8 cellular contexts compared by ENCODE assay signal in genomic region chr2:189751080-189751658, GRCh38. TPM values are rescaled to one million over a fixed set of nuclear protein-coding genes. Genes with fewer than 3 reads are reported as not detected.
DNase-seq lines count a peak whose midpoint lies in the region; ATAC-seq, FAIRE-seq and TF ChIP-seq lines count a peak whose summit lies in the region.

No MANE protein-coding gene starts in this region.

- ATAC-seq in HG02763 (IDR thresholded peaks at IDR 0.05; ENCODE audit: unreplicated experiment) (peak; percentile 54), Panc1 (peak; percentile 87), HG03469 (IDR thresholded peaks at IDR 0.05; ENCODE audit: unreplicated experiment) (no peak)

- no peaks in the 10 kb centered on the region for H3K27me3 ChIP-seq in Panc1 (ENCODE audit: control insufficient read depth, insufficient read depth, low read length)

- intact Hi-C loops in Panc1 (cut with micrococcal nuclease; ENCODE audit: unreplicated experiment), result loop anchor here (5.0 kb wide), 1 partner anchor 321 kb away; no protein-coding TSS in a partner anchor

- in situ Hi-C loops in Panc1 (cut with HindIII; ENCODE audit: low pct_unique_long_range_greater_than_20kb, low sequenced_read_pairs) (no loop called here), astrocyte of the spinal cord (cut with HindIII; ENCODE audit: low sequenced_read_pairs) (no loop called here)

- H3K9me3 ChIP-seq in Panc1 (ENCODE audit: control insufficient read depth, insufficient read depth, low read depth, low read length), result no peaks in the 10 kb centered on the region

- peak; percentile 82 for TF ChIP-seq CTCF in D721Med (IDR thresholded peaks at IDR 0.05; ENCODE audit: insufficient read depth, missing control alignments)
- TF ChIP-seq CTCF in Panc1 (IDR thresholded peaks at IDR 0.05), result peak; percentile 81
- peak; percentile 77 for TF ChIP-seq CTCF in astrocyte of the spinal cord (IDR thresholded peaks at IDR 0.05; ENCODE audit: low read depth, low read length)

- DNase-seq in 8988T, result peak; percentile 18
- DNase-seq in D721Med (ENCODE audit: insufficient read length, low spot score), result peak; percentile 25
- DNase-seq in Panc1 (ENCODE audit: low read depth, low spot score), result no peak
- peak; percentile 23 for DNase-seq in astrocyte of the spinal cord (ENCODE audit: low read depth, low spot score)
- peak; percentile 55 for DNase-seq in left kidney (ENCODE audit: low read depth, low spot score)
- peak; percentile 56 for DNase-seq in superior temporal gyrus (ENCODE audit: extremely low spot score)

- FAIRE-seq in D721Med (lab: Jason Lieb, UNC), result peak; percentile 87

- CTCF ChIA-PET in Panc1 (lab: Charles Lee), result interaction anchor here (0.5 kb wide), 1 partner anchor 9 kb away, joined by 3 read pairs; no protein-coding TSS in a partner anchor

- H3K4me3 ChIP-seq in Panc1 (ENCODE audit: low read depth in 2 of 2, low read length in 2 of 2) (no peak overlapping the region), astrocyte of the spinal cord (ENCODE audit: low read depth, low read length) (no peak overlapping the region)

- BruUV-seq in Panc1 (replicated peaks; lab: Mats Ljungman, UMichigan), result no TSS peak

- H3K36me3 ChIP-seq in Panc1 (ENCODE audit: control insufficient read depth, insufficient read depth, low read length), result 0 out of 2 replicates have a peak, but pooled peaks cover 2% of the 10 kb centered on the region

- POLR2A ChIA-PET in Panc1 (lab: Charles Lee), result interaction anchor here (0.7 kb wide), 1 partner anchor 48 kb away, joined by 3 read pairs; no protein-coding TSS in a partner anchor

- H3K4me1 ChIP-seq in Panc1 (ENCODE audit: control insufficient read depth, insufficient read depth, low read length), result no peaks in the 10 kb centered on the region

- H3K27ac ChIP-seq in Panc1 (ENCODE audit: low read length), result no peak overlapping the region

RNA-seq across cellular contexts. Expression of gene OSGEPL1, which starts 11.4 kb away (rescaled TPM):
- total RNA-seq in Panc1 (2021; ENCODE audit: unreplicated experiment), result 6.3 TPM
- polyA plus RNA-seq in Panc1 (2012; ENCODE audit: insufficient read length), result 3.5 TPM

RNA-seq across cellular contexts. Expression of gene ORMDL1, which starts 33.0 kb away (rescaled TPM):
- total RNA-seq in Panc1 (2021; ENCODE audit: unreplicated experiment), result 42.4 TPM
- 19.8 TPM for polyA plus RNA-seq in Panc1 (2012; ENCODE audit: insufficient read length)

RNA-seq across cellular contexts. Expression of gene PMS1, which starts 33.1 kb away (rescaled TPM):
- total RNA-seq in Panc1 (2021; ENCODE audit: unreplicated experiment), result 47.0 TPM
- polyA plus RNA-seq in Panc1 (2012; ENCODE audit: insufficient read length), result 12.7 TPM
